Comparison of ENCODE assay signal across 1 cellular context in the genomic region with DNA sequence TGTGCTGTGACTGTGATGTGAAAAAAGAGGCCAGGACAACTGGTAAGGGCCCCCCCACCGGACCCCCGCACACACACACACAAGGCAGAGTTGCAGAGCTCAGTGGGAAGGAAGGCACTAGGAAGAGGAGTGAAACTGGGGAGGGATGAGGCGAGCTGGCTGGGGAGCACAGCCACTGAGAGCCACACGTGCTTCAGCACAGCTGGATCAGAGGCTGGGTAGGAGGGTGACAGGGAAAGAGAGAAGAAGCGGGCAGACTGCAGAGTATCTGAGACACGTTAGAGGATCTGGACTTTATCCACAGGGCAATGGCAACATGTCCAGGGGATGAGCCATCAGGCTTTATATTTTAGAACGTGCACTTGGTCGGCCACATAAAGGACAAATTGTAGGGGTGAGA.
TF ChIP-seq lines count a peak whose summit lies in the region.

No MANE protein-coding gene starts in this region.

TF ChIP-seq in H1, 55 proteins besides CTCF, POLR2A, EP300 and RAD21:
- TF ChIP-seq CBX8 (IDR thresholded peaks at IDR 0.05; ENCODE audit: borderline replicate concordance, low read depth, low read length) (no peak), SP4 (IDR thresholded peaks at IDR 0.05; ENCODE audit: low read length) (no peak), RXRA (IDR thresholded peaks at IDR 0.05; ENCODE audit: insufficient read depth, low read depth, low read length) (no peak), TBP (IDR thresholded peaks at IDR 0.05; ENCODE audit: low read depth, low read length) (no peak), CHD1 (IDR thresholded peaks at IDR 0.05; ENCODE audit: low read depth, low read length) (no peak), TEAD4 (IDR thresholded peaks at IDR 0.05; ENCODE audit: low read depth, low read length) (no peak), SIN3A (conservative IDR thresholded peaks at IDR 0.05 in 1 of 2, IDR thresholded peaks at IDR 0.05 in 1 of 2; ENCODE audit: low read depth in 1 of 2, low read length in 2 of 2) (no peak), SP2 (IDR thresholded peaks at IDR 0.05; ENCODE audit: low read length) (no peak), NANOG (IDR thresholded peaks at IDR 0.05; ENCODE audit: insufficient read depth, low read depth, low read length, poor library complexity, severe bottlenecking) (no peak), GTF2F1 (IDR thresholded peaks at IDR 0.05; ENCODE audit: borderline replicate concordance, low read depth, low read length) (no peak), RBBP5 (IDR thresholded peaks at IDR 0.05; ENCODE audit: borderline replicate concordance, low read depth, low read length) (no peak)
- TF ChIP-seq, protein P1, sequence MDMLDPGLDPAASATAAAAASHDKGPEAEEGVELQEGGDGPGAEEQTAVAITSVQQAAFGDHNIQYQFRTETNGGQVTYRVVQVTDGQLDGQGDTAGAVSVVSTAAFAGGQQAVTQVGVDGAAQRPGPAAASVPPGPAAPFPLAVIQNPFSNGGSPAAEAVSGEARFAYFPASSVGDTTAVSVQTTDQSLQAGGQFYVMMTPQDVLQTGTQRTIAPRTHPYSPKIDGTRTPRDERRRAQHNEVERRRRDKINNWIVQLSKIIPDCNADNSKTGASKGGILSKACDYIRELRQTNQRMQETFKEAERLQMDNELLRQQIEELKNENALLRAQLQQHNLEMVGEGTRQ (IDR thresholded peaks at IDR 0.05; ENCODE audit: low read length) = no peak
